Comparison of ENCODE assay signal across 19 cellular contexts in genomic region chr1:10721381-10722321, GRCh38.
DNase-seq lines count a peak whose midpoint lies in the region; ATAC-seq and TF ChIP-seq lines count a peak whose summit lies in the region.
"Had no signal": no experiment of that assay in that cellular context is flagged by ENCODE, and none has a peak within 500 bp of the region (broad histone marks: within the 10 kb centered on the region; RNA-seq: fewer than 3 reads in every experiment).

No MANE protein-coding gene starts in this region.

- no peak overlapping the region for H2BK120ac ChIP-seq in mesenchymal stem cell (ENCODE audit: low read depth, low read length)

- H2AK5ac ChIP-seq in mesenchymal stem cell (ENCODE audit: low read length, severe bottlenecking): no peak overlapping the region

- DNase-seq in GM23338 (ENCODE audit: low spot score): peak; percentile 48
- DNase-seq in NCI-H2171 (lab: John Stamatoyannopoulos, UW): peak; percentile 39
- DNase-seq in mesenchymal stem cell: no peak
- no peak for DNase-seq in activated effector memory CD4-positive, alpha-beta T cell treated with anti-CD3 and anti-CD28 coated beads, Interleukin-2, amount 50 U/mL, for 16 hours
- DNase-seq: activated CD4-positive, alpha-beta memory T cell treated with anti-CD3 and anti-CD28 coated beads for 36 hours; activated CD4-positive, CD25-positive, alpha-beta regulatory T cell; activated naive CD4-positive, alpha-beta T cell treated with anti-CD3 and anti-CD28 coated beads for 36 hours; aorta; esophagus squamous epithelium; left lung; NCI-H748 treated with DMSO at 0.1 percent for 48 hours; PC-9; SJCRH30; stimulated activated CD4-positive, alpha-beta T cell treated with anti-CD3 and anti-CD28 coated beads, Interleukin-12 subunit alpha, Interleukin-12 subunit beta, amount 100 ng/mL, for 4 hours; T-helper 1 cell had no signal

- H4K8ac ChIP-seq in mesenchymal stem cell (ENCODE audit: low read length): no peak overlapping the region

- peak; percentile 65 for ATAC-seq in GM23338
- no peak for ATAC-seq in HG03565 (IDR thresholded peaks at IDR 0.05; ENCODE audit: unreplicated experiment)
- ATAC-seq in HG03571 (IDR thresholded peaks at IDR 0.05; ENCODE audit: unreplicated experiment): no peak
- ATAC-seq: left lung had no signal

- H3K4me3 Mint-ChIP-seq in GM23338 (no peak overlapping the region; the same call in 2 of the 3 replicates), brain (peak overlapping the region in 1 of 5 experiments; percentile 8)
- H3K4me3 Mint-ChIP-seq: activated CD4-positive, alpha-beta memory T cell treated with anti-CD3 and anti-CD28 coated beads for 36 hours; activated naive CD4-positive, alpha-beta T cell treated with anti-CD3 and anti-CD28 coated beads for 36 hours had no signal

- H3K9ac ChIP-seq in muscle layer of colon (ENCODE audit: low read length): no peak overlapping the region
- no peak overlapping the region for H3K9ac ChIP-seq in mesenchymal stem cell (ENCODE audit: low read length)

- TF ChIP-seq CTCF in GM23338 (conservative IDR thresholded peaks at IDR 0.05; ENCODE audit: low read depth in 2 of 2): no peak
- TF ChIP-seq CTCF in brain (conservative IDR thresholded peaks at IDR 0.05): no peak

- no peaks in the 10 kb centered on the region for H3K36me3 Mint-ChIP-seq in GM23338 (ENCODE audit: low read depth)
- no peaks in the 10 kb centered on the region for H3K36me3 Mint-ChIP-seq in brain
- H3K36me3 Mint-ChIP-seq: activated CD4-positive, alpha-beta memory T cell treated with anti-CD3 and anti-CD28 coated beads for 36 hours had no signal

- no peak overlapping the region for H2BK15ac ChIP-seq in mesenchymal stem cell (ENCODE audit: low read depth, poor library complexity, severe bottlenecking)

- H4K20me1 ChIP-seq in GM23338 (replicated peaks; ENCODE audit: insufficient read depth): no peaks in the 10 kb centered on the region; the same call in 1 of the 2 replicates

- H3K27me3 ChIP-seq in GM23338 (ENCODE audit: insufficient read depth) (no peaks in the 10 kb centered on the region), muscle layer of colon (ENCODE audit: control insufficient read depth in 1 of 2, insufficient read depth in 2 of 2, low read length in 2 of 2) (no peaks in the 10 kb centered on the region), mesenchymal stem cell (ENCODE audit: control insufficient read depth in 1 of 2, insufficient read depth in 1 of 2, low read length in 2 of 2) (peaks cover 72 to 94% of the 10 kb centered on the region in 2 experiments)
- H3K27me3 ChIP-seq: esophagus squamous epithelium, SJCRH30 had no signal

- no peak overlapping the region for H4K91ac ChIP-seq in mesenchymal stem cell (ENCODE audit: low read length)

- H3K18ac ChIP-seq in mesenchymal stem cell (ENCODE audit: low read depth in 1 of 2, low read length in 2 of 2): no peak overlapping the region

- H3K27ac ChIP-seq in GM23338 (ENCODE audit: low read depth) (no peak overlapping the region), muscle layer of colon (ENCODE audit: low read depth, low read length) (peak overlapping the region; percentile 10), mesenchymal stem cell (ENCODE audit: low read length, poor library complexity, severe bottlenecking) (no peak overlapping the region)
- H3K27ac ChIP-seq: left lung, PC-9, SJCRH30 had no signal

- no peak overlapping the region for H2BK5ac ChIP-seq in mesenchymal stem cell (ENCODE audit: low read depth, low read length, poor library complexity, severe bottlenecking)

- 0 out of 2 replicates have a peak, but pooled peaks cover 5% of the 10 kb centered on the region for H3F3A ChIP-seq in GM23338 (replicated peaks; ENCODE audit: low read depth)

- H3K79me2 ChIP-seq in GM23338 (replicated peaks; ENCODE audit: insufficient read depth): no peaks in the 10 kb centered on the region

- H3K23ac ChIP-seq in mesenchymal stem cell (ENCODE audit: low read length in 2 of 2): no peak overlapping the region

- H3K4me1 ChIP-seq in GM23338 (ENCODE audit: insufficient read depth) (peaks cover 12% of the 10 kb centered on the region; the same call in 1 of the 2 replicates), muscle layer of colon (ENCODE audit: insufficient read depth, low read length) (peaks cover 36% of the 10 kb centered on the region), mesenchymal stem cell (ENCODE audit: control insufficient read depth, insufficient read depth, low read depth, low read length) (peaks cover 3% of the 10 kb centered on the region)

- H3K4me3 ChIP-seq in GM23338 (no peak overlapping the region), muscle layer of colon (ENCODE audit: low read depth in 1 of 2, low read length in 2 of 2) (no peak overlapping the region), mesenchymal stem cell (ENCODE audit: insufficient read depth in 1 of 2, low read depth in 1 of 2, low read length in 2 of 2) (no peak overlapping the region)
- H3K4me3 ChIP-seq: esophagus squamous epithelium, left lung, PC-9, SJCRH30 had no signal

- H3K9me3 ChIP-seq in muscle layer of colon (ENCODE audit: low read length): no peaks in the 10 kb centered on the region
- H3K9me3 ChIP-seq in mesenchymal stem cell (ENCODE audit: control insufficient read depth, low read length): no peaks in the 10 kb centered on the region
- H3K9me3 ChIP-seq: esophagus squamous epithelium, left lung, SJCRH30 had no signal

- H3K9me3 Mint-ChIP-seq in GM23338: no peaks in the 10 kb centered on the region
- H3K9me3 Mint-ChIP-seq in brain: peaks cover 0 to 3% (median 0%) of the 10 kb centered on the region in 5 experiments
- H3K9me3 Mint-ChIP-seq: activated CD4-positive, alpha-beta memory T cell treated with anti-CD3 and anti-CD28 coated beads for 36 hours; activated naive CD4-positive, alpha-beta T cell treated with anti-CD3 and anti-CD28 coated beads for 36 hours had no signal

- H3K4me1 Mint-ChIP-seq in GM23338 (peaks cover 41% of the 10 kb centered on the region), brain (peaks cover 76% of the 10 kb centered on the region)

- H3K27me3 Mint-ChIP-seq in GM23338 (ENCODE audit: insufficient read depth, low read depth, poor library complexity) (peaks cover 2% of the 10 kb centered on the region), brain (peaks cover 34% of the 10 kb centered on the region)

- no peaks in the 10 kb centered on the region for H3K79me1 ChIP-seq in mesenchymal stem cell (replicated peaks; ENCODE audit: low read length, poor library complexity, severe bottlenecking)

- H2AFZ ChIP-seq in GM23338 (no peak overlapping the region), mesenchymal stem cell (ENCODE audit: low read depth, low read length) (no peak overlapping the region)
- H2AFZ ChIP-seq: PC-9 had no signal

- no peaks in the 10 kb centered on the region for H3K9me2 ChIP-seq in GM23338 (ENCODE audit: insufficient read depth)

- 69% methylated on average over 26 of the region's 26 CpGs for WGBS in mesenchymal stem cell

- no peak overlapping the region for H2BK12ac ChIP-seq in mesenchymal stem cell (ENCODE audit: low read length in 2 of 2)

- H3K27ac Mint-ChIP-seq in GM23338 (no peak overlapping the region), brain (peak overlapping the region in 4 of 5 experiments; percentile 1 to 47 (median 14))
- H3K27ac Mint-ChIP-seq: activated CD4-positive, alpha-beta memory T cell treated with anti-CD3 and anti-CD28 coated beads for 36 hours; activated naive CD4-positive, alpha-beta T cell treated with anti-CD3 and anti-CD28 coated beads for 36 hours had no signal

- H3K36me3 ChIP-seq in GM23338 (ENCODE audit: insufficient read depth) (no peaks in the 10 kb centered on the region), muscle layer of colon (ENCODE audit: insufficient read depth, low read length) (no peaks in the 10 kb centered on the region), mesenchymal stem cell (ENCODE audit: control insufficient read depth in 1 of 2, insufficient read depth in 2 of 2, low read depth in 1 of 2, low read length in 2 of 2) (no peaks in the 10 kb centered on the region)
- H3K36me3 ChIP-seq: left lung, SJCRH30 had no signal

- no peak overlapping the region for H3K14ac ChIP-seq in mesenchymal stem cell (ENCODE audit: low read length in 2 of 2)

- no peak overlapping the region for H3K4me2 ChIP-seq in GM23338
- H3K4me2 ChIP-seq in mesenchymal stem cell (ENCODE audit: low read length, poor library complexity, severe bottlenecking): no peak overlapping the region
- H3K4me2 ChIP-seq: PC-9 had no signal

- H3K4ac ChIP-seq in mesenchymal stem cell (ENCODE audit: low read depth in 1 of 2, low read length in 2 of 2): no peak overlapping the region

TF ChIP-seq in GM23338, 12 proteins besides CTCF, POLR2A, EP300 and RAD21 (continues in another document):
- no peak for TF ChIP-seq EZH2phosphoT487 (IDR thresholded peaks at IDR 0.05; ENCODE audit: unreplicated experiment)
- no peak for TF ChIP-seq NANOG (IDR thresholded peaks at IDR 0.05; ENCODE audit: borderline replicate concordance)
- no peak for TF ChIP-seq POLR2AphosphoS5 (IDR thresholded peaks at IDR 0.05; ENCODE audit: low read depth)

Comparison
In these comparisons a context has a peak if more than half of its experiments do, and no peak if none do; other contexts are left out.
1. DNase-seq: peak in GM23338 (single experiment) and NCI-H2171 (single experiment); none in mesenchymal stem cell (single experiment) and activated effector memory CD4-positive, alpha-beta T cell treated with anti-CD3 and anti-CD28 coated beads, Interleukin-2, amount 50 U/mL, for 16 hours (single experiment).